ENCODE assay signal across 12 cellular contexts in the genomic region with DNA sequence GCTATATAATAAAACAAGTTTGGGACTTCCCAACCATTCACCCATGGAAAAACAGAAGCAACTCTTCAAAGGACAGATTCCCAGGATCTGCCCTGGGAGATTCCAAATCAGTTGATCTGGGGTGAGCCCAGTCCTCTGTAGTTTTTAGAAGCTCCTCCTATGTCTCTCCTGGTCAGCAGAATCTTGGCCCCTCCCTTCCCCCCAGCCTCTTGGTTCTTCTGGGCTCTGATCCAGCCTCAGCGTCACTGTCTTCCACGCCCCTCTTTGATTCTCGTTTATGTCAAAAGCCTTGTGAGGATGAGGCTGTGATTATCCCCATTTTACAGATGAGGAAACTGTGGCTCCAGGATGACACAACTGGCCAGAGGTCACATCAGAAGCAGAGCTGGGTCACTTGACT. TPM values are rescaled to one million over a fixed set of nuclear protein-coding genes. Genes with fewer than 3 reads are reported as not detected.
A peak's percentile ranks its signal among the peaks of the same experiment; 100 is the strongest.
DNase-seq lines count a peak whose midpoint lies in the region; ATAC-seq and TF ChIP-seq lines count a peak whose summit lies in the region.
"Had no signal": no experiment of that assay in that cellular context is flagged by ENCODE, and none has a peak within 500 bp of the region (broad histone marks: within the 10 kb centered on the region; RNA-seq: fewer than 3 reads in every experiment).

No MANE protein-coding gene starts in this region.

- WGBS in heart left ventricle, 4 donors, result 40 to 63% (median 47%) methylated on average over 3 of the region's 3 CpGs

- peak overlapping the region in 6 of 12 donors; percentile 2 to 73 (median 64) for H3K4me3 ChIP-seq in heart left ventricle
- no peak overlapping the region for H3K4me3 ChIP-seq in osteoblast (ENCODE audit: insufficient read depth, low read length)

- H3K9me3 Mint-ChIP-seq in activated CD4-positive, alpha-beta T cell treated with anti-CD3 and anti-CD28 coated beads, Interleukin-2, amount 10 ng/mL, durations not matched to agents 24 days and 14 days, result no peaks in the 10 kb centered on the region
- H3K9me3 Mint-ChIP-seq: natural killer cell treated with Interleukin-12 subunit alpha and Interleukin-12 subunit beta and Interleukin-15 and Interleukin-18, amount 100 ng/mL, for 72 hours had no signal

- peaks cover 4% of the 10 kb centered on the region for H3K4me1 Mint-ChIP-seq in activated CD4-positive, alpha-beta T cell treated with anti-CD3 and anti-CD28 coated beads, Interleukin-2, amount 10 ng/mL, durations not matched to agents 24 days and 14 days

- no peaks in the 10 kb centered on the region for H3K36me3 Mint-ChIP-seq in activated CD4-positive, alpha-beta T cell treated with anti-CD3 and anti-CD28 coated beads, Interleukin-2, amount 10 ng/mL, durations not matched to agents 24 days and 14 days (ENCODE audit: low read depth)
- H3K36me3 Mint-ChIP-seq: natural killer cell treated with Interleukin-12 subunit alpha and Interleukin-12 subunit beta and Interleukin-15 and Interleukin-18, amount 100 ng/mL, for 72 hours had no signal

- H3K27me3 Mint-ChIP-seq in activated CD4-positive, alpha-beta T cell treated with anti-CD3 and anti-CD28 coated beads, Interleukin-2, amount 10 ng/mL, durations not matched to agents 24 days and 14 days, result peaks cover 31% of the 10 kb centered on the region

- H3K9me3 ChIP-seq in heart left ventricle (no peaks in the 10 kb centered on the region), osteoblast (ENCODE audit: low read depth, low read length) (no peaks in the 10 kb centered on the region)

- H3K27me3 ChIP-seq in heart left ventricle (peaks cover 0 to 6% (median 0%) of the 10 kb centered on the region in 9 donors), osteoblast (ENCODE audit: insufficient read depth, low read length) (peaks cover 26% of the 10 kb centered on the region)

- H3K27ac ChIP-seq in heart left ventricle (peak overlapping the region; percentile 51 to 95 (median 85)), osteoblast (ENCODE audit: low read depth, low read length) (no peak overlapping the region)
- H3K27ac ChIP-seq: WERI-Rb-1 had no signal

- TF ChIP-seq CTCF in heart left ventricle (IDR thresholded peaks at IDR 0.05) (no peak), osteoblast (IDR thresholded peaks at IDR 0.05; ENCODE audit: extremely low read depth, low read depth, low read length) (no peak)

- no peak overlapping the region for H3K4me3 Mint-ChIP-seq in activated CD4-positive, alpha-beta T cell treated with anti-CD3 and anti-CD28 coated beads, Interleukin-2, amount 10 ng/mL, durations not matched to agents 24 days and 14 days
- H3K4me3 Mint-ChIP-seq: natural killer cell treated with Interleukin-12 subunit alpha and Interleukin-12 subunit beta and Interleukin-15 and Interleukin-18, amount 100 ng/mL, for 72 hours had no signal

- intact Hi-C loops in heart left ventricle (cut with DNase I) (loop anchor here in 1 of 10 donors (2.0 kb wide), 1 partner anchor 33 kb away; no protein-coding TSS in a partner anchor), Right ventricle myocardium inferior (cut with DNase I) (no loop called here)
- intact Hi-C loops in activated CD4-positive, alpha-beta T cell treated with anti-CD3 and anti-CD28 coated beads, Interleukin-2, amount 10 ng/mL, durations not matched to agents 24 days and 14 days (cut with micrococcal nuclease), result no loop called here

- H3K36me3 ChIP-seq in heart left ventricle (no peaks in the 10 kb centered on the region), osteoblast (ENCODE audit: insufficient read depth, low read length) (no peaks in the 10 kb centered on the region)
- H3K36me3 ChIP-seq: WERI-Rb-1 had no signal

- H3K79me2 ChIP-seq in osteoblast (ENCODE audit: insufficient read depth, low read length), result no peaks in the 10 kb centered on the region

- DNase-seq in heart left ventricle (peak; percentile 67 to 76 (median 73)), Right ventricle myocardium inferior (ENCODE audit: missing footprints) (no peak), fibroblast of peridontal ligament (ENCODE audit: extremely low read depth) (peak; percentile 16), osteoblast (ENCODE audit: insufficient read length, low spot score, missing footprints) (peak; percentile 85), Ammon's horn (ENCODE audit: low spot score) (no peak), SHP77 (lab: John Stamatoyannopoulos, UW) (no peak)
- no peak for DNase-seq in activated CD4-positive, alpha-beta T cell treated with anti-CD3 and anti-CD28 coated beads, Interleukin-2, amount 10 ng/mL, durations not matched to agents 24 days and 14 days
- DNase-seq: NCI-H345; stimulated activated naive CD4-positive, alpha-beta T cell treated with Interleukin-2 at 50 U/mL for 16 hours; WERI-Rb-1 had no signal

- no peak overlapping the region for H3K27ac Mint-ChIP-seq in activated CD4-positive, alpha-beta T cell treated with anti-CD3 and anti-CD28 coated beads, Interleukin-2, amount 10 ng/mL, durations not matched to agents 24 days and 14 days
- H3K27ac Mint-ChIP-seq: natural killer cell treated with Interleukin-12 subunit alpha and Interleukin-12 subunit beta and Interleukin-15 and Interleukin-18, amount 100 ng/mL, for 72 hours had no signal

- no peak overlapping the region for H3K4me2 ChIP-seq in osteoblast (ENCODE audit: insufficient read depth, low read length)

- H3K4me1 ChIP-seq in heart left ventricle, result peaks cover 0 to 70% (median 35%) of the 10 kb centered on the region in 12 donors
- peaks cover 10% of the 10 kb centered on the region for H3K4me1 ChIP-seq in osteoblast (ENCODE audit: insufficient read depth, low read length)

- H2AFZ ChIP-seq in osteoblast (ENCODE audit: low read length), result no peak overlapping the region

- no peaks in the 10 kb centered on the region for H4K20me1 ChIP-seq in osteoblast (ENCODE audit: insufficient read depth, low read length)

- peak in 3 of 4 donors; percentile 35 to 51 (median 44) for ATAC-seq in heart left ventricle
- ATAC-seq in Right ventricle myocardium inferior, result no peak
- no peak for ATAC-seq in GM19467 (IDR thresholded peaks at IDR 0.05; ENCODE audit: unreplicated experiment)
- ATAC-seq: natural killer cell treated with Interleukin-12 subunit alpha and Interleukin-12 subunit beta and Interleukin-15 and Interleukin-18, amount 100 ng/mL, for 72 hours had no signal

- no peak for TF ChIP-seq POLR2A in heart left ventricle (IDR thresholded peaks at IDR 0.05)

RNA-seq across cellular contexts. Expression of a gene that starts 0.9 kb away (rescaled TPM):
- total RNA-seq in heart left ventricle (100 to 1,000 TPM in 2 of 9 donors, 10 to 100 TPM in 7; 39.6 to 135 (median 63.3) TPM), Right ventricle myocardium inferior (58.4 TPM), osteoblast (0.72 and 1.8 TPM in 2 replicates)
- polyA plus RNA-seq in heart left ventricle, result 10 to 100 TPM; 24.9 to 62.3 TPM
- total RNA-seq in activated CD4-positive, alpha-beta T cell treated with anti-CD3 and anti-CD28 coated beads, Interleukin-2, amount 10 ng/mL, durations not matched to agents 24 days and 14 days, result not detected in 2 replicates
- total RNA-seq: natural killer cell treated with Interleukin-12 subunit alpha and Interleukin-12 subunit beta and Interleukin-15 and Interleukin-18, amount 100 ng/mL, for 72 hours had no signal

Comparison
In these comparisons a context has a peak if more than half of its experiments do, and no peak if none do; other contexts are left out.
1. ATAC-seq: peak in heart left ventricle (3 of 4); none in Right ventricle myocardium inferior (single experiment) and GM19467 (single experiment).
2. DNase-seq: peak in heart left ventricle (5 of 5), fibroblast of peridontal ligament (single experiment) and osteoblast (single experiment); none in Right ventricle myocardium inferior (single experiment), activated CD4-positive, alpha-beta T cell treated with anti-CD3 and anti-CD28 coated beads, Interleukin-2, amount 10 ng/mL, durations not matched to agents 24 days and 14 days (single experiment), Ammon's horn (single experiment) and SHP77 (0 of 2).
3. RNA of a gene that starts 0.9 kb away (total RNA-seq): 39.6 to 135 TPM in heart left ventricle and 58.4 TPM in Right ventricle myocardium inferior (single experiment); 0.72 to 1.8 TPM in osteoblast and not detected in activated CD4-positive, alpha-beta T cell treated with anti-CD3 and anti-CD28 coated beads, Interleukin-2, amount 10 ng/mL, durations not matched to agents 24 days and 14 days; every median in the first group is over 10 times any median in the second.